2 cellular contexts compared by ENCODE assay signal in genomic region chrX:154011376-154012335, GRCh38.
A peak's percentile ranks its signal among the peaks of the same experiment; 100 is the strongest.
TF ChIP-seq lines count a peak whose summit lies in the region.

No MANE protein-coding gene starts in this region.

TF ChIP-seq in GM12891, 5 proteins besides CTCF, POLR2A, EP300 and RAD21:
- TF ChIP-seq POU2F2 (IDR thresholded peaks at IDR 0.05; ENCODE audit: low read depth, low read length) (no peak), POLR2AphosphoS5 (IDR thresholded peaks at IDR 0.05; ENCODE audit: low read depth, low read length) (0 out of 2 replicates have a peak, but pooled peaks have one; percentile 32)

TF ChIP-seq in H1, 55 proteins besides CTCF, POLR2A, EP300 and RAD21:
- TF ChIP-seq RXRA (IDR thresholded peaks at IDR 0.05; ENCODE audit: insufficient read depth, low read depth, low read length), result no peak
- no peak for TF ChIP-seq CBX5 (IDR thresholded peaks at IDR 0.05; ENCODE audit: low read depth, low read length)
- TF ChIP-seq ZNF274 (IDR thresholded peaks at IDR 0.05; ENCODE audit: borderline replicate concordance, extremely low read depth, low read length), result no peak
- TF ChIP-seq SIN3A (conservative IDR thresholded peaks at IDR 0.05 in 1 of 2, IDR thresholded peaks at IDR 0.05 in 1 of 2; ENCODE audit: low read depth in 1 of 2, low read length in 2 of 2), result no peak
- no peak for TF ChIP-seq HDAC6 (IDR thresholded peaks at IDR 0.05; ENCODE audit: low read depth, low read length)
- TF ChIP-seq KDM4A (IDR thresholded peaks at IDR 0.05; ENCODE audit: low read depth, low read length, severe bottlenecking), result no peak
- TF ChIP-seq MAX (IDR thresholded peaks at IDR 0.05), result no peak
- TF ChIP-seq MAFK (IDR thresholded peaks at IDR 0.05; ENCODE audit: low read depth, low read length), result no peak
- TF ChIP-seq SUZ12 (IDR thresholded peaks at IDR 0.05; ENCODE audit: low read length), result no peak
- no peak for TF ChIP-seq EZH2 (IDR thresholded peaks at IDR 0.05; ENCODE audit: low read depth, low read length, severe bottlenecking)
- TF ChIP-seq CHD2 (IDR thresholded peaks at IDR 0.05; ENCODE audit: low read length), result no peak
- TF ChIP-seq TCF12 (IDR thresholded peaks at IDR 0.05; ENCODE audit: low read depth, low read length), result no peak
- TF ChIP-seq, protein P1, sequence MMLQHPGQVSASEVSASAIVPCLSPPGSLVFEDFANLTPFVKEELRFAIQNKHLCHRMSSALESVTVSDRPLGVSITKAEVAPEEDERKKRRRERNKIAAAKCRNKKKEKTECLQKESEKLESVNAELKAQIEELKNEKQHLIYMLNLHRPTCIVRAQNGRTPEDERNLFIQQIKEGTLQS (IDR thresholded peaks at IDR 0.05; ENCODE audit: insufficient read depth, low read depth, low read length), result no peak
- no peak for TF ChIP-seq RBBP5 (IDR thresholded peaks at IDR 0.05; ENCODE audit: borderline replicate concordance, low read depth, low read length)
- no peak for TF ChIP-seq GABPA (IDR thresholded peaks at IDR 0.05; ENCODE audit: borderline replicate concordance, insufficient read depth, low read length)
- TF ChIP-seq CTBP2 (IDR thresholded peaks at IDR 0.05; ENCODE audit: borderline replicate concordance, insufficient read depth, insufficient read length, low read length), result no peak
- TF ChIP-seq BCL11A (IDR thresholded peaks at IDR 0.05; ENCODE audit: low read depth in 2 of 2, low read length in 2 of 2), result no peak
- TF ChIP-seq TEAD4 (IDR thresholded peaks at IDR 0.05; ENCODE audit: low read depth, low read length), result no peak
- no peak for TF ChIP-seq CREB1 (IDR thresholded peaks at IDR 0.05)
- no peak for TF ChIP-seq SAP30 (IDR thresholded peaks at IDR 0.05; ENCODE audit: insufficient read depth, insufficient replicate concordance, low read length)
